ENCODE assay signal across 8 cellular contexts in genomic region chr16:3099732-3100499, GRCh38. TPM values are rescaled to one million over a fixed set of nuclear protein-coding genes. Genes with fewer than 3 reads are reported as not detected.
DNase-seq lines count a peak whose midpoint lies in the region; ATAC-seq and TF ChIP-seq lines count a peak whose summit lies in the region.

No MANE protein-coding gene starts in this region.

- H3K27me3 Mint-ChIP-seq in HFFc6 (ENCODE audit: insufficient read depth) (peaks cover 18% of the 10 kb centered on the region), WTC11 (ENCODE audit: low read depth) (no peaks in the 10 kb centered on the region; the same call in 1 of the 2 replicates), immature natural killer cell (ENCODE audit: low read depth in 3 of 3) (peaks cover 3 to 8% (median 6%) of the 10 kb centered on the region in 3 donors)

- POLR2A ChIA-PET in WTC11 (lab: Charles Lee), result interaction anchor here (0.6 to 3.4 kb wide), 19 partner anchors 10 to 92 kb away, joined by 3 to 29 read pairs (median 5); partner anchors contain the start of genes HCFC1R1, THOC6, TNFRSF12A and ZNF213

- H3K27ac Mint-ChIP-seq in HFFc6, result no peak overlapping the region
- peak overlapping the region; percentile 99 for H3K27ac Mint-ChIP-seq in WTC11
- H3K27ac Mint-ChIP-seq in immature natural killer cell, result peak overlapping the region; percentile 67 to 94 (median 85)

- TF ChIP-seq POLR2A in breast epithelium (IDR thresholded peaks at IDR 0.05), result no peak

- no peaks in the 10 kb centered on the region for H3K36me3 Mint-ChIP-seq in HFFc6 (ENCODE audit: low read depth)
- H3K36me3 Mint-ChIP-seq in WTC11, result peaks cover 12% of the 10 kb centered on the region
- H3K36me3 Mint-ChIP-seq in immature natural killer cell, result no peaks in the 10 kb centered on the region

- no peaks in the 10 kb centered on the region for H3K27me3 ChIP-seq in breast epithelium

- H3K4me1 Mint-ChIP-seq in HFFc6 (ENCODE audit: low read depth) (peaks cover 24% of the 10 kb centered on the region), WTC11 (peaks cover 61% of the 10 kb centered on the region), immature natural killer cell (peaks cover 57 to 62% of the 10 kb centered on the region in 2 donors)

- H3K4me3 ChIP-seq in breast epithelium, result peak overlapping the region in 2 of 3 donors; percentile 33 to 35

- peak; percentile 42 for ATAC-seq in WTC11
- no peak for ATAC-seq in GM19452 (IDR thresholded peaks at IDR 0.05; ENCODE audit: unreplicated experiment)

- DNase-seq in DMS153 (lab: John Stamatoyannopoulos, UW), result peak; percentile 79
- DNase-seq in HFFc6, result peak; percentile 64
- peak; percentile 45 for DNase-seq in NCI-H2107 (lab: John Stamatoyannopoulos, UW)
- DNase-seq in WTC11 (ENCODE audit: low spot score), result peak; percentile 95
- DNase-seq in breast epithelium (ENCODE audit: low spot score in 2 of 2), result peak; percentile 89 to 94
- peak; percentile 75 to 80 (median 78) for DNase-seq in immature natural killer cell
- DNase-seq in stimulated activated CD4-positive, alpha-beta T cell treated with anti-CD3 and anti-CD28 coated beads, Interleukin-15, amount 100 ng/mL, for 1 hour (ENCODE audit: low read depth in 1 of 2, low spot score in 1 of 2), result peak; percentile 80 to 92

- no peaks in the 10 kb centered on the region for H3K4me1 ChIP-seq in breast epithelium

- TF ChIP-seq CTCF in HFFc6 (IDR thresholded peaks at IDR 0.05), result no peak
- no peak for TF ChIP-seq CTCF in WTC11 (IDR thresholded peaks at IDR 0.05)
- no peak for TF ChIP-seq CTCF in breast epithelium (IDR thresholded peaks at IDR 0.05)

- CTCF ChIA-PET in WTC11 (lab: Charles Lee), result interaction anchor here (0.7 to 8.5 kb wide), 17 partner anchors 9 to 136 kb away, joined by 3 to 68 read pairs (median 6); partner anchors contain the start of genes KREMEN2, THOC6, TNFRSF12A and ZNF205

- H3K9me3 Mint-ChIP-seq in HFFc6 (no peaks in the 10 kb centered on the region), WTC11 (no peaks in the 10 kb centered on the region), immature natural killer cell (no peaks in the 10 kb centered on the region)

- H3K9me3 ChIP-seq in breast epithelium, result no peaks in the 10 kb centered on the region

- H3K36me3 ChIP-seq in breast epithelium, result no peaks in the 10 kb centered on the region

- H3K4me3 Mint-ChIP-seq in HFFc6, result peak overlapping the region; percentile 72
- peak overlapping the region; percentile 93 for H3K4me3 Mint-ChIP-seq in WTC11
- H3K4me3 Mint-ChIP-seq in immature natural killer cell, result peak overlapping the region; percentile 67 to 86 (median 79)

- H3K27ac ChIP-seq in breast epithelium, result no peak overlapping the region

- intact Hi-C loops in breast epithelium (cut with DNase I; ENCODE audit: low total_unique reads), result no loop called here

TF ChIP-seq in WTC11, 78 proteins besides CTCF, POLR2A, EP300 and RAD21 (continues in another document):
- TF ChIP-seq E2F4 (CRISPR knock-in tag; IDR thresholded peaks at IDR 0.05; ENCODE audit: borderline replicate concordance, low read depth) (no peak), FOXJ3 (CRISPR knock-in tag; IDR thresholded peaks at IDR 0.05; ENCODE audit: borderline replicate concordance) (0 out of 2 replicates have a peak, but pooled peaks have one; percentile 17), ZNF416 (CRISPR knock-in tag; IDR thresholded peaks at IDR 0.05) (no peak), MAX (CRISPR knock-in tag; IDR thresholded peaks at IDR 0.05) (0 out of 2 replicates have a peak, but pooled peaks have one; percentile 21), SOX15 (CRISPR knock-in tag; IDR thresholded peaks at IDR 0.05) (no peak), ZNF232 (CRISPR knock-in tag; IDR thresholded peaks at IDR 0.05) (no peak), ZBTB43 (CRISPR knock-in tag; IDR thresholded peaks at IDR 0.05) (no peak), JAZF1 (CRISPR knock-in tag; IDR thresholded peaks at IDR 0.05) (no peak), NR1H2 (CRISPR knock-in tag; IDR thresholded peaks at IDR 0.05) (0 out of 2 replicates have a peak, but pooled peaks have one; percentile 42), ATF3 (CRISPR knock-in tag; conservative IDR thresholded peaks at IDR 0.05) (no peak), AFF4 (CRISPR knock-in tag; IDR thresholded peaks at IDR 0.05; ENCODE audit: borderline replicate concordance) (no peak), ESRRA (CRISPR knock-in tag; IDR thresholded peaks at IDR 0.05; ENCODE audit: borderline replicate concordance) (no peak)

RNA-seq across cellular contexts. Expression of gene ZSCAN10, which starts 0.8 kb away (rescaled TPM):
- total RNA-seq in HFFc6 (2021; fragmentation: NEBNext Ultra II Directional; extraction: Animal tissue kit (Norgen Biotek cat#: 25700)), result not detected
- 263 to 286 TPM (median 271 TPM) in 3 replicates for total RNA-seq in WTC11 (2021)
- not detected for total RNA-seq in breast epithelium
- polyA plus RNA-seq in immature natural killer cell, result under 1 TPM in 1 of 3 donors, not detected in 2; 0.13 TPM

RNA-seq across cellular contexts. Expression of gene ZNF205, which starts 12.5 kb away (rescaled TPM):
- total RNA-seq in HFFc6 (2021; fragmentation: NEBNext Ultra II Directional; extraction: Animal tissue kit (Norgen Biotek cat#: 25700)), result 10 to 100 TPM in 2 of 6 experiments, 1 to 10 TPM in 4; 7.6 to 10.2 (median 9.5) TPM
- total RNA-seq in WTC11 (2021) (17.7 to 22.7 TPM (median 21.3 TPM) in 3 replicates), breast epithelium (10 to 100 TPM; 12.5 to 18.9 (median 13.4) TPM)
- polyA plus RNA-seq in immature natural killer cell, result under 1 TPM in 1 of 3 donors, not detected in 2; 0.13 TPM

RNA-seq across cellular contexts. Expression of gene IL32, which starts 34.5 kb away (rescaled TPM):
- total RNA-seq in HFFc6 (2021; fragmentation: NEBNext Ultra II Directional; extraction: Animal tissue kit (Norgen Biotek cat#: 25700)), result 1 to 10 TPM in 5 of 6 experiments, under 1 TPM in 1; 1.00 to 2.3 (median 1.7) TPM
- 3.5 to 4.7 TPM (median 3.6 TPM) in 3 replicates for total RNA-seq in WTC11 (2021)
- total RNA-seq in breast epithelium, result 10 to 100 TPM in 2 of 3 donors, 1 to 10 TPM in 1; 9.1 to 17.0 (median 12.0) TPM
- polyA plus RNA-seq in immature natural killer cell, result 1,000 to 10,000 TPM in 1 of 3 donors, 100 to 1,000 TPM in 2; 878 to 1,331 (median 944) TPM

RNA-seq across cellular contexts. Expression of gene ZNF213, which starts 34.9 kb away (rescaled TPM):
- 1 to 10 TPM; 5.9 to 7.3 (median 6.9) TPM for total RNA-seq in HFFc6 (2021; fragmentation: NEBNext Ultra II Directional; extraction: Animal tissue kit (Norgen Biotek cat#: 25700))
- 8.9 to 11.6 TPM (median 10.3 TPM) in 3 replicates for total RNA-seq in WTC11 (2021)
- 1 to 10 TPM; 4.0 to 5.6 (median 5.6) TPM for total RNA-seq in breast epithelium
- polyA plus RNA-seq in immature natural killer cell, result 1 to 10 TPM; 1.7 to 4.5 (median 2.4) TPM

RNA-seq across cellular contexts. Expression of gene MMP25, which starts 53.6 kb away (rescaled TPM):
- total RNA-seq in HFFc6 (2021; fragmentation: NEBNext Ultra II Directional; extraction: Animal tissue kit (Norgen Biotek cat#: 25700)), result under 1 TPM in 3 of 6 experiments, not detected in 3; 0.05 to 0.17 (median 0.07) TPM
- total RNA-seq in WTC11 (2021) (41.2 to 49.0 TPM (median 43.3 TPM) in 3 replicates), breast epithelium (1 to 10 TPM in 1 of 3 donors, under 1 TPM in 2; 0.59 to 1.1 (median 0.98) TPM)
- polyA plus RNA-seq in immature natural killer cell, result 1 to 10 TPM in 1 of 3 donors, under 1 TPM in 2; 0.19 to 2.2 (median 0.73) TPM

Comparison
In these comparisons a context has a peak if more than half of its experiments do, and no peak if none do; other contexts are left out.
1. DNase-seq: peak in every context shown above with its lines; median percentile 95 in WTC11; 92 in breast epithelium; 86 in stimulated activated CD4-positive, alpha-beta T cell treated with anti-CD3 and anti-CD28 coated beads, Interleukin-15, amount 100 ng/mL, for 1 hour; 79 in DMS153; 78 in immature natural killer cell; 64 in HFFc6; 45 in NCI-H2107.
2. RNA of gene ZSCAN10, which starts 0.8 kb away (total RNA-seq): 263 to 286 TPM in WTC11; not detected in HFFc6 and not detected in breast epithelium; every median in the first group is over 100 times any median in the second.
3. Peak in every context shown above with its lines, with median percentiles within 50 percentile points of each other: H3K4me3 Mint-ChIP-seq.